Comparison of ENCODE assay signal across 29 cellular contexts in the genomic region with DNA sequence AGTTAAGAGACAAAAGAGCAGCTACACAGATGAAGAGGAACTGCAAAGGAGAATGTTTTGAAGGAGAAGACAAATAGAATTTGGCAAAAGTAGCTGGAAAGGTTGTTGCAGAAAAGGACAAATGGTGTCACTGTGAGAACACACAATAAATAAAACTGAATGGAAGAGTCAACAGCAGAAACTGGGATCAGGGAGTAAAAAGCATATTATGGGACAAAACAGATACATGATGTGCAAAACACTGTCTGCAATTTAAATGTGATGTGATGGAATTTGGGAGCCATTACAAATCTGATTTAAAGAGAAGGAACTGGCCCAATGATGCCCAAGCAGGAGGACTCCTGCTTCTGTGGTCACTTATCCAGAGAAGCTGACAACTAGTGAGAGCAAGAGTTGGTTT. TPM values are rescaled to one million over a fixed set of nuclear protein-coding genes. Genes with fewer than 3 reads are reported as not detected.
DNase-seq lines count a peak whose midpoint lies in the region; ATAC-seq and TF ChIP-seq lines count a peak whose summit lies in the region.
"Had no signal": no experiment of that assay in that cellular context is flagged by ENCODE, and none has a peak within 500 bp of the region (broad histone marks: within the 10 kb centered on the region; RNA-seq: fewer than 3 reads in every experiment).

No MANE protein-coding gene starts in this region.

- no peak for DNase-seq in activated CD4-positive, alpha-beta T cell treated with anti-CD3 and anti-CD28 coated beads for 36 hours
- no peak for DNase-seq in activated CD4-positive, alpha-beta T cell treated with anti-CD3 and anti-CD28 coated beads, Interleukin-2, amount 50 U/mL, for 4 hours
- DNase-seq in CD4-positive, alpha-beta memory T cell, result no peak
- no peak for DNase-seq in activated naive CD8-positive, alpha-beta T cell treated with anti-CD3 and anti-CD28 coated beads, Interleukin-2, amount 50 U/mL, for 24 hours
- no peak for DNase-seq in naive thymus-derived CD4-positive, alpha-beta T cell
- DNase-seq in SHP77 (lab: John Stamatoyannopoulos, UW), result no peak
- DNase-seq in breast epithelium (ENCODE audit: low spot score in 2 of 2), result no peak
- DNase-seq: activated CD4-positive, alpha-beta T cell treated with anti-CD3 and anti-CD28 coated beads, Interleukin-2, amount 50 U/mL, for 1 hour; activated CD8-positive, alpha-beta memory T cell treated with anti-CD3 and anti-CD28 coated beads, Interleukin-2, amount 50 U/mL, for 48 hours; activated effector memory CD4-positive, alpha-beta T cell treated with Interleukin-2 at 50 U/mL for 16 hours; adrenal gland; DMS 273 treated with DMSO at 0.1 percent for 48 hours; effector CD4-positive, alpha-beta T cell; islet precursor cell; NCI-H1092; NCI-H187; NCI-H2171 treated with DMSO at 0.1 percent for 48 hours; NCI-H524; PC-9; spleen; WERI-Rb-1 had no signal

- H3K4me1 ChIP-seq in CD4-positive, alpha-beta memory T cell (ENCODE audit: insufficient read depth, low read length), result peaks cover 3% of the 10 kb centered on the region
- H3K4me1 ChIP-seq in naive thymus-derived CD4-positive, alpha-beta T cell (ENCODE audit: control insufficient read depth in 2 of 2, insufficient read depth in 2 of 2, low read length in 2 of 2), result peaks cover 0 to 4% of the 10 kb centered on the region in 2 donors
- H3K4me1 ChIP-seq in breast epithelium, result no peaks in the 10 kb centered on the region
- H3K4me1 ChIP-seq: adrenal gland, parathyroid adenoma, right atrium auricular region, spleen had no signal

- H3K27me3 ChIP-seq in CD4-positive, alpha-beta memory T cell (ENCODE audit: insufficient read depth, low read length), result no peaks in the 10 kb centered on the region
- H3K27me3 ChIP-seq in naive thymus-derived CD4-positive, alpha-beta T cell (ENCODE audit: control insufficient read depth in 2 of 2, insufficient read depth in 2 of 2, low read length in 2 of 2), result no peaks in the 10 kb centered on the region
- H3K27me3 ChIP-seq in breast epithelium, result no peaks in the 10 kb centered on the region
- H3K27me3 ChIP-seq: adrenal gland, neural progenitor cell, right atrium auricular region, spleen had no signal

- no peak overlapping the region for H3K4me3 Mint-ChIP-seq in activated CD4-positive, alpha-beta T cell treated with anti-CD3 and anti-CD28 coated beads for 36 hours
- H3K4me3 Mint-ChIP-seq in CD4-positive, alpha-beta memory T cell, result no peak overlapping the region
- no peak overlapping the region for H3K4me3 Mint-ChIP-seq in activated naive CD8-positive, alpha-beta T cell treated with anti-CD3 and anti-CD28 coated beads, Interleukin-2, amount 50 U/mL, for 24 hours
- no peak overlapping the region for H3K4me3 Mint-ChIP-seq in naive thymus-derived CD4-positive, alpha-beta T cell
- H3K4me3 Mint-ChIP-seq: brain, neural progenitor cell had no signal

- POLR2A ChIA-PET in activated CD4-positive, alpha-beta T cell treated with anti-CD3 and anti-CD28 coated beads for 36 hours (lab: Charles Lee), result no interaction called here
- POLR2A ChIA-PET in CD4-positive, alpha-beta memory T cell (lab: Charles Lee; ENCODE audit: partially characterized antibody), result interaction anchor here (0.6 to 2.0 kb wide), 4 partner anchors 16 to 178 kb away, joined by 3 to 4 read pairs (median 4); partner anchors contain the start of gene IFT57
- POLR2A ChIA-PET in naive thymus-derived CD4-positive, alpha-beta T cell (lab: Charles Lee), result interaction anchor here (0.8 to 1.3 kb wide), 3 partner anchors 25 to 81 kb away, joined by 4 read pairs; no protein-coding TSS in a partner anchor

- no peaks in the 10 kb centered on the region for H3K27me3 Mint-ChIP-seq in activated CD4-positive, alpha-beta T cell treated with anti-CD3 and anti-CD28 coated beads for 36 hours
- H3K27me3 Mint-ChIP-seq in CD4-positive, alpha-beta memory T cell, result no peaks in the 10 kb centered on the region
- H3K27me3 Mint-ChIP-seq in activated naive CD8-positive, alpha-beta T cell treated with anti-CD3 and anti-CD28 coated beads, Interleukin-2, amount 50 U/mL, for 24 hours, result no peaks in the 10 kb centered on the region
- no peaks in the 10 kb centered on the region for H3K27me3 Mint-ChIP-seq in naive thymus-derived CD4-positive, alpha-beta T cell
- H3K27me3 Mint-ChIP-seq: brain had no signal

- H3K4me3 ChIP-seq in CD4-positive, alpha-beta memory T cell (ENCODE audit: low read length in 2 of 2), result no peak overlapping the region
- H3K4me3 ChIP-seq in naive thymus-derived CD4-positive, alpha-beta T cell (ENCODE audit: low read length), result no peak overlapping the region
- H3K4me3 ChIP-seq in breast epithelium, result no peak overlapping the region
- H3K4me3 ChIP-seq: adrenal gland, neural progenitor cell, PC-9, right atrium auricular region, spleen had no signal

- intact Hi-C loops in activated CD4-positive, alpha-beta T cell treated with anti-CD3 and anti-CD28 coated beads for 36 hours (cut with DNase I, micrococcal nuclease), result no loop called here
- intact Hi-C loops in CD4-positive, alpha-beta memory T cell (cut with micrococcal nuclease), result loop anchor here (5.0 to 10.0 kb wide), 2 partner anchors 110 to 178 kb away; partner anchors contain the start of gene IFT57
- intact Hi-C loops in naive thymus-derived CD4-positive, alpha-beta T cell (cut with micrococcal nuclease), result loop anchor here in 1 of 2 donors (5.0 kb wide), 1 partner anchor 67 kb away; no protein-coding TSS in a partner anchor
- intact Hi-C loops in breast epithelium (cut with DNase I; ENCODE audit: low total_unique reads), result loop anchor here (1.0 kb wide), 1 partner anchor 12 kb away; no protein-coding TSS in a partner anchor

- H3K36me3 ChIP-seq in CD4-positive, alpha-beta memory T cell (ENCODE audit: insufficient read depth, low read length), result peaks cover 28% of the 10 kb centered on the region
- H3K36me3 ChIP-seq in naive thymus-derived CD4-positive, alpha-beta T cell (ENCODE audit: control insufficient read depth in 2 of 3, insufficient read depth in 3 of 3, low read length in 3 of 3), result peaks cover 6 to 50% (median 8%) of the 10 kb centered on the region in 3 experiments
- H3K36me3 ChIP-seq in breast epithelium, result no peaks in the 10 kb centered on the region
- H3K36me3 ChIP-seq: neural progenitor cell, WERI-Rb-1 had no signal

- no peak overlapping the region for H3K27ac ChIP-seq in CD4-positive, alpha-beta memory T cell (ENCODE audit: low read depth, low read length)
- H3K27ac ChIP-seq in naive thymus-derived CD4-positive, alpha-beta T cell (ENCODE audit: low read depth, low read length), result no peak overlapping the region
- no peak overlapping the region for H3K27ac ChIP-seq in breast epithelium
- H3K27ac ChIP-seq: 22Rv1, adrenal gland, epithelial cell of prostate, neural progenitor cell, parathyroid adenoma, PC-9, right atrium auricular region, spleen, WERI-Rb-1 had no signal

- H3K36me3 Mint-ChIP-seq in activated CD4-positive, alpha-beta T cell treated with anti-CD3 and anti-CD28 coated beads for 36 hours (ENCODE audit: low read depth), result peaks cover 43% of the 10 kb centered on the region
- peaks cover 36 to 64% of the 10 kb centered on the region in 2 donors for H3K36me3 Mint-ChIP-seq in CD4-positive, alpha-beta memory T cell
- H3K36me3 Mint-ChIP-seq in activated naive CD8-positive, alpha-beta T cell treated with anti-CD3 and anti-CD28 coated beads, Interleukin-2, amount 50 U/mL, for 24 hours (ENCODE audit: low read depth), result peaks cover 43% of the 10 kb centered on the region
- peaks cover 8 to 54% (median 35%) of the 10 kb centered on the region in 5 donors for H3K36me3 Mint-ChIP-seq in naive thymus-derived CD4-positive, alpha-beta T cell

- no peak for TF ChIP-seq CTCF in breast epithelium (IDR thresholded peaks at IDR 0.05)

- peaks cover 10% of the 10 kb centered on the region for H3K4me1 Mint-ChIP-seq in activated CD4-positive, alpha-beta T cell treated with anti-CD3 and anti-CD28 coated beads for 36 hours
- peaks cover 15 to 24% (median 20%) of the 10 kb centered on the region in 4 donors for H3K4me1 Mint-ChIP-seq in CD4-positive, alpha-beta memory T cell
- peaks cover 21% of the 10 kb centered on the region for H3K4me1 Mint-ChIP-seq in activated naive CD8-positive, alpha-beta T cell treated with anti-CD3 and anti-CD28 coated beads, Interleukin-2, amount 50 U/mL, for 24 hours
- H3K4me1 Mint-ChIP-seq in naive thymus-derived CD4-positive, alpha-beta T cell, result peaks cover 6 to 35% (median 24%) of the 10 kb centered on the region in 7 donors
- H3K4me1 Mint-ChIP-seq: brain had no signal

- H3K9me3 ChIP-seq in CD4-positive, alpha-beta memory T cell (ENCODE audit: control insufficient read depth in 1 of 2, low read length in 2 of 2), result no peaks in the 10 kb centered on the region
- no peaks in the 10 kb centered on the region for H3K9me3 ChIP-seq in naive thymus-derived CD4-positive, alpha-beta T cell (ENCODE audit: control insufficient read depth in 2 of 3, low read length in 3 of 3)
- H3K9me3 ChIP-seq in breast epithelium, result no peaks in the 10 kb centered on the region
- H3K9me3 ChIP-seq: right atrium auricular region, spleen had no signal

- H3K27ac Mint-ChIP-seq in activated CD4-positive, alpha-beta T cell treated with anti-CD3 and anti-CD28 coated beads for 36 hours, result peak overlapping the region; percentile 27
- peak overlapping the region in 4 of 7 donors; percentile 23 to 89 (median 52) for H3K27ac Mint-ChIP-seq in CD4-positive, alpha-beta memory T cell
- H3K27ac Mint-ChIP-seq in activated naive CD8-positive, alpha-beta T cell treated with anti-CD3 and anti-CD28 coated beads, Interleukin-2, amount 50 U/mL, for 24 hours, result peak overlapping the region; percentile 46
- peak overlapping the region in 7 of 9 donors; percentile 9 to 71 (median 33) for H3K27ac Mint-ChIP-seq in naive thymus-derived CD4-positive, alpha-beta T cell
- H3K27ac Mint-ChIP-seq: neural progenitor cell had no signal

- ATAC-seq in activated CD4-positive, alpha-beta T cell treated with anti-CD3 and anti-CD28 coated beads for 36 hours, result no peak
- ATAC-seq in activated naive CD8-positive, alpha-beta T cell treated with anti-CD3 and anti-CD28 coated beads, Interleukin-2, amount 50 U/mL, for 24 hours, result no peak
- ATAC-seq in naive thymus-derived CD4-positive, alpha-beta T cell, result no peak
- no peak for ATAC-seq in HG03025 (IDR thresholded peaks at IDR 0.05; ENCODE audit: low FRiP score, unreplicated experiment)
- ATAC-seq: Right ventricle myocardium inferior had no signal

- H3K9me3 Mint-ChIP-seq in activated CD4-positive, alpha-beta T cell treated with anti-CD3 and anti-CD28 coated beads for 36 hours (ENCODE audit: low read depth), result no peaks in the 10 kb centered on the region
- H3K9me3 Mint-ChIP-seq in CD4-positive, alpha-beta memory T cell, result no peaks in the 10 kb centered on the region
- no peaks in the 10 kb centered on the region for H3K9me3 Mint-ChIP-seq in activated naive CD8-positive, alpha-beta T cell treated with anti-CD3 and anti-CD28 coated beads, Interleukin-2, amount 50 U/mL, for 24 hours
- no peaks in the 10 kb centered on the region for H3K9me3 Mint-ChIP-seq in naive thymus-derived CD4-positive, alpha-beta T cell
- H3K9me3 Mint-ChIP-seq: brain, neural progenitor cell had no signal

- TF ChIP-seq POLR2A in breast epithelium (IDR thresholded peaks at IDR 0.05), result no peak

- CTCF ChIA-PET in activated CD4-positive, alpha-beta T cell treated with anti-CD3 and anti-CD28 coated beads for 36 hours (lab: Charles Lee), result interaction anchor here (0.7 to 2.4 kb wide), 3 partner anchors 93 to 433 kb away, joined by 3 to 6 read pairs (median 4); no protein-coding TSS in a partner anchor
- CTCF ChIA-PET in CD4-positive, alpha-beta memory T cell (lab: Charles Lee; ENCODE audit: partially characterized antibody), result interaction anchor here (0.8 to 3.6 kb wide), 5 partner anchors 23 to 360 kb away, joined by 3 to 19 read pairs (median 5); no protein-coding TSS in a partner anchor
- CTCF ChIA-PET in naive thymus-derived CD4-positive, alpha-beta T cell (lab: Charles Lee), result interaction anchor here (1.4 kb wide), 1 partner anchor 12 kb away, joined by 5 read pairs; no protein-coding TSS in a partner anchor

RNA-seq across cellular contexts. Expression of gene CD47, which starts 46.1 kb away (rescaled TPM):
- 100 to 1,000 TPM in 1 of 2 experiments, 10 to 100 TPM in 1; 58.6 to 104 TPM for total RNA-seq in activated CD4-positive, alpha-beta T cell treated with anti-CD3 and anti-CD28 coated beads for 36 hours
- 100 to 1,000 TPM; 224 to 226 TPM for total RNA-seq in CD4-positive, alpha-beta memory T cell
- polyA plus RNA-seq in CD4-positive, alpha-beta memory T cell, result 100 to 1,000 TPM; 281 to 288 TPM
- total RNA-seq in naive thymus-derived CD4-positive, alpha-beta T cell, result 100 to 1,000 TPM; 130 to 232 (median 136) TPM
- 100 to 1,000 TPM; 171 to 186 TPM for polyA plus RNA-seq in naive thymus-derived CD4-positive, alpha-beta T cell
- total RNA-seq in breast epithelium, result 100 to 1,000 TPM in 1 of 3 donors, 10 to 100 TPM in 2; 52.8 to 126 (median 85.5) TPM

Comparison
In these comparisons a context has a peak if more than half of its experiments do, and no peak if none do; other contexts are left out.
1. intact Hi-C loops: an anchor here in CD4-positive, alpha-beta memory T cell (5.0 to 10.0 kb wide) and breast epithelium (1.0 kb wide); none called in activated CD4-positive, alpha-beta T cell treated with anti-CD3 and anti-CD28 coated beads for 36 hours.